In the genomic region with DNA sequence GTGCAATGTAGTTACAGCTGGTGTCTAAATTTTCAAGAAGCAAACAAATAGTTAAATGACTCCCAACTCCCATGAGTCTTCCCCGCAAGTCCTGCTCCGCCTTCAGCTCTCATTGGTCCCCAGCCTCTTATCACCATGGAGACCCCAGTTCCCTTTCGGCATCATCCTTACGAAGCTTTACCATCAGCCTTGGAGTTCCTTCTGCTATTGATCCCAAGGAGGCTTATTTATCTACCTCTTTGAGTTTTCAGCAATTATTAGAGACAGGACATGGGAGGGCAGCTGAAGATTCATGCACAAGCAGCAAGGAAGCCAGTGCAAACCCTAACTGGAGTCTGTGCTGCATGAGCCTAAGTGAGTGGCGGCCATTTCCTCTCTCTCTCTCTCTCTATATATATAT, we compare ENCODE assay signal across 17 cellular contexts. TPM values are rescaled to one million over a fixed set of nuclear protein-coding genes. Genes with fewer than 3 reads are reported as not detected.
A peak's percentile ranks its signal among the peaks of the same experiment; 100 is the strongest.
DNase-seq lines count a peak whose midpoint lies in the region.
"Had no signal": no experiment of that assay in that cellular context is flagged by ENCODE, and none has a peak within 500 bp of the region (broad histone marks: within the 10 kb centered on the region; RNA-seq: fewer than 3 reads in every experiment).

No MANE protein-coding gene starts in this region.

- no peak overlapping the region for H3K27ac Mint-ChIP-seq in activated CD4-positive, alpha-beta T cell treated with anti-CD3 and anti-CD28 coated beads, Interleukin-2, amount 10 ng/mL, durations not matched to agents 24 days and 14 days
- H3K27ac Mint-ChIP-seq: HFFc6, T-cell had no signal

- DNase-seq in activated CD4-positive, alpha-beta T cell treated with anti-CD3 and anti-CD28 coated beads, Interleukin-2, amount 10 ng/mL, durations not matched to agents 24 days and 14 days = no peak
- no peak for DNase-seq in activated CD4-positive, alpha-beta T cell treated with anti-CD3 and anti-CD28 coated beads, Interleukin-2, amount 50 U/mL, for 1 hour
- DNase-seq in NCI-H2227 treated with DMSO at 0.1 percent for 48 hours (lab: John Stamatoyannopoulos, UW) (peak; percentile 18), retina (peak; percentile 53), HCEC 1CT (no peak), D341Med (ENCODE audit: low spot score) (no peak)
- DNase-seq: ACHN, HFFc6, KBM-7, NCI-H1930, NCI-H2171, NCI-H774, PC-3, RPMI8226, SHP77 treated with DMSO at 0.1 percent for 48 hours, T-cell had no signal

- H3K27ac ChIP-seq in cingulate gyrus (ENCODE audit: low read depth, low read length) = peak overlapping the region; percentile 70

- H3K4me1 Mint-ChIP-seq in activated CD4-positive, alpha-beta T cell treated with anti-CD3 and anti-CD28 coated beads, Interleukin-2, amount 10 ng/mL, durations not matched to agents 24 days and 14 days = peaks cover 9% of the 10 kb centered on the region

- H3K9me3 Mint-ChIP-seq in activated CD4-positive, alpha-beta T cell treated with anti-CD3 and anti-CD28 coated beads, Interleukin-2, amount 10 ng/mL, durations not matched to agents 24 days and 14 days = no peaks in the 10 kb centered on the region
- H3K9me3 Mint-ChIP-seq: HFFc6, T-cell had no signal

- intact Hi-C loops in activated CD4-positive, alpha-beta T cell treated with anti-CD3 and anti-CD28 coated beads, Interleukin-2, amount 10 ng/mL, durations not matched to agents 24 days and 14 days (cut with micrococcal nuclease) = no loop called here

- peaks cover 9% of the 10 kb centered on the region for H3K27me3 Mint-ChIP-seq in activated CD4-positive, alpha-beta T cell treated with anti-CD3 and anti-CD28 coated beads, Interleukin-2, amount 10 ng/mL, durations not matched to agents 24 days and 14 days

- H3K4me3 Mint-ChIP-seq in activated CD4-positive, alpha-beta T cell treated with anti-CD3 and anti-CD28 coated beads, Interleukin-2, amount 10 ng/mL, durations not matched to agents 24 days and 14 days = peak overlapping the region; percentile 42
- H3K4me3 Mint-ChIP-seq: HFFc6, T-cell had no signal

- H3K36me3 Mint-ChIP-seq in activated CD4-positive, alpha-beta T cell treated with anti-CD3 and anti-CD28 coated beads, Interleukin-2, amount 10 ng/mL, durations not matched to agents 24 days and 14 days (ENCODE audit: low read depth) = no peaks in the 10 kb centered on the region
- H3K36me3 Mint-ChIP-seq: T-cell had no signal

RNA-seq across cellular contexts. Expression of gene KCNA2, which starts 12.3 kb away (rescaled TPM):
- total RNA-seq in activated CD4-positive, alpha-beta T cell treated with anti-CD3 and anti-CD28 coated beads, Interleukin-2, amount 10 ng/mL, durations not matched to agents 24 days and 14 days = 0.36 and 0.58 TPM in 2 replicates
- total RNA-seq: HFFc6, PC-3 had no signal

Comparison
In these comparisons a context has a peak if more than half of its experiments do, and no peak if none do; other contexts are left out.
1. DNase-seq: peak in NCI-H2227 treated with DMSO at 0.1 percent for 48 hours (single experiment) and retina (single experiment); none in activated CD4-positive, alpha-beta T cell treated with anti-CD3 and anti-CD28 coated beads, Interleukin-2, amount 10 ng/mL, durations not matched to agents 24 days and 14 days (single experiment), activated CD4-positive, alpha-beta T cell treated with anti-CD3 and anti-CD28 coated beads, Interleukin-2, amount 50 U/mL, for 1 hour (single experiment), HCEC 1CT (single experiment) and D341Med (single experiment).